ENCODE assay signal across 12 cellular contexts in genomic region chrX:53395605-53396298, GRCh38.
"Had no signal": no experiment of that assay in that cellular context is flagged by ENCODE, and none has a peak within 500 bp of the region (broad histone marks: within the 10 kb centered on the region; RNA-seq: fewer than 3 reads in every experiment).

No MANE protein-coding gene starts in this region.

- ATAC-seq: esophagus mucosa; left cardiac atrium; naive thymus-derived CD8-positive, alpha-beta T cell had no signal

- H3K27me3 Mint-ChIP-seq: dendritic cell treated with granulocyte-macrophage colony-stimulating factor and Interleukin-4, amounts not matched to agents 40 ng/mL and 50 ng/mL, for 4 days; naive thymus-derived CD8-positive, alpha-beta T cell had no signal

- H3K27ac Mint-ChIP-seq: dendritic cell treated with granulocyte-macrophage colony-stimulating factor and Interleukin-4, amounts not matched to agents 40 ng/mL and 50 ng/mL, for 4 days had no signal

- FAIRE-seq: small intestine had no signal

- H3K4me3 Mint-ChIP-seq: dendritic cell treated with granulocyte-macrophage colony-stimulating factor and Interleukin-4, amounts not matched to agents 40 ng/mL and 50 ng/mL, for 4 days; naive thymus-derived CD8-positive, alpha-beta T cell had no signal

- H3K4me3 ChIP-seq: lung, right atrium auricular region, tibial artery had no signal

- H3K9me3 ChIP-seq: neutrophil, right atrium auricular region, tibial artery had no signal

- H3K27ac ChIP-seq: neutrophil, right atrium auricular region, tibial artery had no signal

- DNase-seq: activated CD4-positive, CD25-positive, alpha-beta regulatory T cell treated with anti-CD3 and anti-CD28 coated beads, Interleukin-2, amount 50 U/mL, for 72 hours; activated CD8-positive, alpha-beta memory T cell treated with anti-CD3 and anti-CD28 coated beads for 24 hours; left cardiac atrium; naive thymus-derived CD8-positive, alpha-beta T cell; posterior cingulate gyrus; small intestine; tibial artery had no signal

- H3K27me3 ChIP-seq: neutrophil, right atrium auricular region, tibial artery had no signal

- H3K4me1 ChIP-seq: right atrium auricular region, tibial artery had no signal

- H3K9me3 Mint-ChIP-seq: dendritic cell treated with granulocyte-macrophage colony-stimulating factor and Interleukin-4, amounts not matched to agents 40 ng/mL and 50 ng/mL, for 4 days; naive thymus-derived CD8-positive, alpha-beta T cell had no signal
